ENCODE assay signal across 21 cellular contexts in the genomic region with DNA sequence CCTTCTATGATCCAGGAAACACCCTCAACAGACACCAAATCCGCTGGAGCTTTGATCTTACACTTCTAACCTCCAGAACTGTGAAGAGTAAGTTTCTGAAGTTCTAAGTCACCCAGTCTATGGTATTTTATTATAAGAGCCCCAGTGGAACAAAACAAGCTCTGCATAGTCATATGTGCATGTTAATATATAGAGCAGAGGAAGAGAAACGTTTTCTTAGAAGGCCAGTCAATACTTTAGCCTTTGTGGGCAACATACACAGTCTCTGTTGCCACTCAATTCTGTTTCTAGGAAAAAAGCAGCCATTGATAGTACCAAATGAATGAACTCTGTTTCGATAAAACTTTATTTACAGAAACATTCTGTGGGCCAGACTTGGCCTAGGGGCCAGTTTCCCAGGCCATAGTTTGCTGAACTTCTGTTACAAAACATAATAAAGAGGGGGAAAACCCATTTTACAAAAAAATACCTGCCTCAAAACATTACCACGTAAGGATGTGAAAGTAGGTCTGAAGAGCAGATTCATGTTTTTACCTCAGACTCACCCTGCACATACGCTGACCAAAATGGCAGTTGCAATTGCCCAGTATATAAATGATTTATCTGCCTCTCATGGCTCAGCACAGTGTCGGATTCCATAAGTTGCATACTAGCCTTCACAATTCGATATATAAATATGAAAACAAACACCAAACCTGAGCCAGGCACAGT.
DNase-seq lines count a peak whose midpoint lies in the region; ATAC-seq and TF ChIP-seq lines count a peak whose summit lies in the region.
"Had no signal": no experiment of that assay in that cellular context is flagged by ENCODE, and none has a peak within 500 bp of the region (broad histone marks: within the 10 kb centered on the region; RNA-seq: fewer than 3 reads in every experiment).

No MANE protein-coding gene starts in this region.

- H3K9me3 ChIP-seq in breast epithelium: no peaks in the 10 kb centered on the region
- H3K9me3 ChIP-seq: heart left ventricle, lower lobe of right lung had no signal

- H3K36me3 ChIP-seq in breast epithelium: no peaks in the 10 kb centered on the region
- H3K36me3 ChIP-seq: heart left ventricle, lower lobe of right lung had no signal

- ATAC-seq in GM18861 (IDR thresholded peaks at IDR 0.05; ENCODE audit: unreplicated experiment) (peak; percentile 51), HG02759 (IDR thresholded peaks at IDR 0.05; ENCODE audit: unreplicated experiment) (peak; percentile 47), HG03521 (IDR thresholded peaks at IDR 0.05; ENCODE audit: unreplicated experiment) (peak; percentile 52)
- ATAC-seq: heart left ventricle, lower lobe of right lung, right cardiac atrium had no signal

- H3K27ac ChIP-seq in breast epithelium: no peak overlapping the region
- H3K27ac ChIP-seq: heart left ventricle, lower lobe of right lung, VCaP had no signal

- DNase-seq in GM12865 (ENCODE audit: low read depth) (peak; percentile 51), NCI-H2107 (lab: John Stamatoyannopoulos, UW) (no peak), breast epithelium (ENCODE audit: low spot score in 2 of 2) (no peak), NCI-H1417 treated with DMSO at 0.1 percent for 48 hours (lab: John Stamatoyannopoulos, UW) (no peak), NCI-H748 (lab: John Stamatoyannopoulos, UW; ENCODE audit: unreplicated experiment) (no peak)
- DNase-seq: activated gamma-delta T cell, aorta, heart left ventricle, islet precursor cell, Karpas-422, lower lobe of right lung, NCI-H1105, NCI-H2171, NCI-H69, occipital lobe, right cardiac atrium, SHP77 treated with DMSO at 0.1 percent for 48 hours had no signal

- no peak for TF ChIP-seq CTCF in GM12865 (IDR thresholded peaks at IDR 0.05; ENCODE audit: insufficient read depth, low read depth, low read length, missing control alignments)
- TF ChIP-seq CTCF in breast epithelium (IDR thresholded peaks at IDR 0.05): no peak

- intact Hi-C loops in breast epithelium (cut with DNase I; ENCODE audit: low total_unique reads): no loop called here

- H3K4me3 ChIP-seq in GM12865 (ENCODE audit: low read depth, low read length): no peak overlapping the region
- no peak overlapping the region for H3K4me3 ChIP-seq in breast epithelium
- H3K4me3 ChIP-seq: heart left ventricle, lower lobe of right lung had no signal

- H3K4me1 ChIP-seq in breast epithelium: no peaks in the 10 kb centered on the region
- H3K4me1 ChIP-seq: heart left ventricle, lower lobe of right lung had no signal

- no peak for TF ChIP-seq POLR2A in breast epithelium (IDR thresholded peaks at IDR 0.05)

- no peaks in the 10 kb centered on the region for H3K27me3 ChIP-seq in breast epithelium
- H3K27me3 ChIP-seq: heart left ventricle had no signal
